In genomic region chr7:85039196-85039923, GRCh38 we compare ENCODE assay signal across 12 cellular contexts.
DNase-seq lines count a peak whose midpoint lies in the region; ATAC-seq, FAIRE-seq and TF ChIP-seq lines count a peak whose summit lies in the region.
"Had no signal": no experiment of that assay in that cellular context is flagged by ENCODE, and none has a peak within 500 bp of the region (broad histone marks: within the 10 kb centered on the region; RNA-seq: fewer than 3 reads in every experiment).

No MANE protein-coding gene starts in this region.

- DNase-seq in urothelium cell line (ENCODE audit: low spot score) (no peak), type B pancreatic cell (ENCODE audit: extremely low spot score, unreplicated experiment) (no peak), GM19240 (ENCODE audit: insufficient read length, low spot score) (no peak)
- no peak for DNase-seq in activated T-cell treated with anti-CD3 and anti-CD28 coated beads, Interleukin-2, amount 50 U/mL, for 72 hours
- DNase-seq: activated CD4-positive, CD25-positive, alpha-beta regulatory T cell; NCI-H69; stimulated activated CD4-positive, alpha-beta T cell treated with anti-CD3 and anti-CD28 coated beads, Interleukin-2, amount 100 ng/mL, for 48 hours; stomach had no signal

- H3K9me3 Mint-ChIP-seq in type B pancreatic cell = no peaks in the 10 kb centered on the region
- H3K9me3 Mint-ChIP-seq in activated T-cell treated with anti-CD3 and anti-CD28 coated beads, Interleukin-2, amount 50 U/mL, for 72 hours = no peaks in the 10 kb centered on the region
- H3K9me3 Mint-ChIP-seq: activated T-helper 2 cell treated with anti-CD3 and anti-CD28 coated beads, Interferon-gamma antibody, Interleukin-2, Interleukin-4, amounts not matched to agents 10 μg/mL and 5 μg/mL and 100 μg/mL, durations not matched to agents 14 hours and 24 hours and 36 hours had no signal

- no peak overlapping the region for H3K27ac Mint-ChIP-seq in type B pancreatic cell
- no peak overlapping the region for H3K27ac Mint-ChIP-seq in activated T-cell treated with anti-CD3 and anti-CD28 coated beads, Interleukin-2, amount 50 U/mL, for 72 hours
- H3K27ac Mint-ChIP-seq: activated T-helper 2 cell treated with anti-CD3 and anti-CD28 coated beads, Interferon-gamma antibody, Interleukin-2, Interleukin-4, amounts not matched to agents 10 μg/mL and 5 μg/mL and 100 μg/mL, durations not matched to agents 14 hours and 24 hours and 36 hours had no signal

- peak; percentile 13 for FAIRE-seq in urothelium cell line (lab: Jason Lieb, UNC)

- H3K4me3 Mint-ChIP-seq in type B pancreatic cell = no peak overlapping the region
- no peak overlapping the region for H3K4me3 Mint-ChIP-seq in activated T-cell treated with anti-CD3 and anti-CD28 coated beads, Interleukin-2, amount 50 U/mL, for 72 hours

- no peaks in the 10 kb centered on the region for H3K27me3 Mint-ChIP-seq in type B pancreatic cell
- no peaks in the 10 kb centered on the region for H3K27me3 Mint-ChIP-seq in activated T-cell treated with anti-CD3 and anti-CD28 coated beads, Interleukin-2, amount 50 U/mL, for 72 hours (ENCODE audit: low read depth)

- no peaks in the 10 kb centered on the region for H3K4me1 Mint-ChIP-seq in type B pancreatic cell (ENCODE audit: unreplicated experiment)
- no peaks in the 10 kb centered on the region for H3K4me1 Mint-ChIP-seq in activated T-cell treated with anti-CD3 and anti-CD28 coated beads, Interleukin-2, amount 50 U/mL, for 72 hours (ENCODE audit: low read depth)

- peak; percentile 91 for ATAC-seq in GM19035 (IDR thresholded peaks at IDR 0.05; ENCODE audit: unreplicated experiment)
- ATAC-seq in GM21825 (IDR thresholded peaks at IDR 0.05; ENCODE audit: unreplicated experiment) = peak; percentile 78
- peak; percentile 83 for ATAC-seq in HG03139 (IDR thresholded peaks at IDR 0.05; ENCODE audit: unreplicated experiment)
- no peak for ATAC-seq in activated T-cell treated with anti-CD3 and anti-CD28 coated beads, Interleukin-2, amount 50 U/mL, for 72 hours (replicated peaks in 1 of 2)

- no peak for TF ChIP-seq CTCF in type B pancreatic cell (conservative IDR thresholded peaks at IDR 0.05)

- H3K36me3 Mint-ChIP-seq in type B pancreatic cell = peaks cover 7% of the 10 kb centered on the region
- no peaks in the 10 kb centered on the region for H3K36me3 Mint-ChIP-seq in activated T-cell treated with anti-CD3 and anti-CD28 coated beads, Interleukin-2, amount 50 U/mL, for 72 hours (ENCODE audit: insufficient read depth in 2 of 2)

Comparison
In these comparisons a context has a peak if more than half of its experiments do, and no peak if none do; other contexts are left out.
1. ATAC-seq: peak in GM19035 (single experiment), GM21825 (single experiment) and HG03139 (single experiment); none in activated T-cell treated with anti-CD3 and anti-CD28 coated beads, Interleukin-2, amount 50 U/mL, for 72 hours (0 of 2).